ENCODE assay signal across 8 cellular contexts in genomic region chr1:207049974-207050391, GRCh38. TPM values are rescaled to one million over a fixed set of nuclear protein-coding genes. Genes with fewer than 3 reads are reported as not detected.
DNase-seq lines count a peak whose midpoint lies in the region; ATAC-seq and TF ChIP-seq lines count a peak whose summit lies in the region.

No MANE protein-coding gene starts in this region.

- intact Hi-C loops in gastrocnemius medialis (cut with DNase I; ENCODE audit: low total_unique reads): loop anchor here (1.0 to 10.0 kb wide), 5 partner anchors 27 to 545 kb away; partner anchors contain the start of genes CD55 and RASSF5

- no peak overlapping the region; the same call in 1 of the 2 replicates for H3K27ac ChIP-seq in SJCRH30
- H3K27ac ChIP-seq in hepatocyte: peak overlapping the region; percentile 89
- H3K27ac ChIP-seq in gastrocnemius medialis: peak overlapping the region; percentile 93 to 95 (median 94)

- peaks cover 23% of the 10 kb centered on the region for H4K20me1 ChIP-seq in hepatocyte (ENCODE audit: insufficient read depth, poor library complexity, severe bottlenecking)

- peak; percentile 71 for DNase-seq in activated CD8-positive, alpha-beta memory T cell treated with anti-CD3 and anti-CD28 coated beads, Interleukin-2, amount 10 ng/mL, durations not matched to agents 7 days and 5 days
- no peak for DNase-seq in activated CD8-positive, alpha-beta memory T cell treated with anti-CD3 and anti-CD28 coated beads, Interleukin-2, amount 50 U/mL, for 48 hours
- DNase-seq in Jurkat, Clone E6-1 (ENCODE audit: low read depth, low spot score): peak; percentile 68
- DNase-seq in SJCRH30 (peak in 1 of 2 experiments; percentile 28), astrocyte of the hippocampus (ENCODE audit: low read depth, low spot score) (peak; percentile 65), hepatocyte (ENCODE audit: low spot score) (peak; percentile 78), gastrocnemius medialis (peak in 1 of 2 donors; percentile 28)

- CTCF ChIA-PET in activated CD8-positive, alpha-beta memory T cell treated with anti-CD3 and anti-CD28 coated beads, Interleukin-2, amount 10 ng/mL, durations not matched to agents 7 days and 5 days (lab: Charles Lee): interaction anchor here (0.6 to 3.1 kb wide), 21 partner anchors 11 to 471 kb away, joined by 3 to 27 read pairs (median 4); partner anchors contain the start of genes C1orf116 and DYRK3

- H3K36me3 Mint-ChIP-seq in activated CD8-positive, alpha-beta memory T cell treated with anti-CD3 and anti-CD28 coated beads, Interleukin-2, amount 10 ng/mL, durations not matched to agents 7 days and 5 days: peaks cover 27% of the 10 kb centered on the region

- H3K4me3 Mint-ChIP-seq in activated CD8-positive, alpha-beta memory T cell treated with anti-CD3 and anti-CD28 coated beads, Interleukin-2, amount 10 ng/mL, durations not matched to agents 7 days and 5 days: peak overlapping the region; percentile 95

- H3K27me3 ChIP-seq in SJCRH30: no peaks in the 10 kb centered on the region; the same call in 1 of the 2 replicates
- no peaks in the 10 kb centered on the region for H3K27me3 ChIP-seq in hepatocyte
- no peaks in the 10 kb centered on the region for H3K27me3 ChIP-seq in gastrocnemius medialis

- peak; percentile 27 for ATAC-seq in activated CD8-positive, alpha-beta memory T cell treated with anti-CD3 and anti-CD28 coated beads, Interleukin-2, amount 10 ng/mL, durations not matched to agents 7 days and 5 days
- ATAC-seq in gastrocnemius medialis (peak; percentile 21 to 45), GM21529 (IDR thresholded peaks at IDR 0.05; ENCODE audit: unreplicated experiment) (no peak)

- peak overlapping the region; percentile 45 for H2AFZ ChIP-seq in hepatocyte

- H3K27me3 Mint-ChIP-seq in activated CD8-positive, alpha-beta memory T cell treated with anti-CD3 and anti-CD28 coated beads, Interleukin-2, amount 10 ng/mL, durations not matched to agents 7 days and 5 days: peaks cover 3% of the 10 kb centered on the region

- in situ Hi-C loops in gastrocnemius medialis (cut with MboI; ENCODE audit: low sequenced_read_pairs in 4 of 4): loop anchor here in 2 of 4 donors (25.0 kb wide), 2 partner anchors 413 to 737 kb away; partner anchors contain the start of gene DYRK3 (in 1 of the 2)

- TF ChIP-seq CTCF in hepatocyte (IDR thresholded peaks at IDR 0.05; ENCODE audit: poor library complexity) (peak; percentile 78), gastrocnemius medialis (IDR thresholded peaks at IDR 0.05 in 4 of 5, conservative IDR thresholded peaks at IDR 0.05 in 1 of 5) (peak; percentile 71 to 86 (median 81))

- H3K4me2 ChIP-seq in hepatocyte: peak overlapping the region; percentile 82

- no peaks in the 10 kb centered on the region for H3K9me3 Mint-ChIP-seq in activated CD8-positive, alpha-beta memory T cell treated with anti-CD3 and anti-CD28 coated beads, Interleukin-2, amount 10 ng/mL, durations not matched to agents 7 days and 5 days (ENCODE audit: low read depth)

- H3K9me2 ChIP-seq in hepatocyte (replicated peaks; ENCODE audit: insufficient read depth): no peaks in the 10 kb centered on the region

- H3K79me2 ChIP-seq in hepatocyte: peaks cover 53% of the 10 kb centered on the region

- no peak for TF ChIP-seq POLR2A in gastrocnemius medialis (IDR thresholded peaks at IDR 0.05)

- H3K36me3 ChIP-seq in SJCRH30 (no peaks in the 10 kb centered on the region), hepatocyte (replicated peaks; ENCODE audit: insufficient read depth, low read depth) (no peaks in the 10 kb centered on the region), gastrocnemius medialis (peaks cover 0 to 17% of the 10 kb centered on the region in 2 donors)

- H3K9me3 ChIP-seq in SJCRH30 (replicated peaks) (no peaks in the 10 kb centered on the region), hepatocyte (ENCODE audit: low read depth) (no peaks in the 10 kb centered on the region), gastrocnemius medialis (no peaks in the 10 kb centered on the region)

- H3K27ac Mint-ChIP-seq in activated CD8-positive, alpha-beta memory T cell treated with anti-CD3 and anti-CD28 coated beads, Interleukin-2, amount 10 ng/mL, durations not matched to agents 7 days and 5 days: peak overlapping the region; percentile 93

- peaks cover 57% of the 10 kb centered on the region for H3K4me1 Mint-ChIP-seq in activated CD8-positive, alpha-beta memory T cell treated with anti-CD3 and anti-CD28 coated beads, Interleukin-2, amount 10 ng/mL, durations not matched to agents 7 days and 5 days

- H3K4me3 ChIP-seq in Jurkat, Clone E6-1 (ENCODE audit: low read length): peak overlapping the region; percentile 98
- peak overlapping the region; percentile 62 for H3K4me3 ChIP-seq in SJCRH30
- H3K4me3 ChIP-seq in hepatocyte: peak overlapping the region; percentile 72
- peak overlapping the region; percentile 77 to 95 (median 90) for H3K4me3 ChIP-seq in gastrocnemius medialis

- WGBS in hepatocyte (ENCODE audit: low lambda C conversion rate, missing lambda C conversion rate): 2% methylated on average over 6 of the region's 6 CpGs

- H3K4me1 ChIP-seq in SJCRH30 (no peaks in the 10 kb centered on the region), hepatocyte (ENCODE audit: insufficient read depth) (peaks cover 42% of the 10 kb centered on the region), gastrocnemius medialis (peaks cover 41 to 51% of the 10 kb centered on the region in 2 donors)

RNA-seq across cellular contexts. Expression of gene YOD1, which starts 1.0 kb away (rescaled TPM):
- 1 to 10 TPM; 8.7 to 9.7 TPM for total RNA-seq in activated CD8-positive, alpha-beta memory T cell treated with anti-CD3 and anti-CD28 coated beads, Interleukin-2, amount 10 ng/mL, durations not matched to agents 7 days and 5 days
- polyA plus RNA-seq in Jurkat, Clone E6-1 (2012; ENCODE audit: insufficient read depth, insufficient read length): 6.8 TPM
- 3.0 and 3.8 TPM in 2 replicates for total RNA-seq in SJCRH30 (2014; rRNA removed; shearing (Covaris generic))
- 25.7 and 25.8 TPM in 2 replicates for total RNA-seq in hepatocyte
- 4.5 and 5.6 TPM in 2 replicates for polyA plus RNA-seq in hepatocyte
- total RNA-seq in gastrocnemius medialis: 1 to 10 TPM; 3.0 to 6.7 (median 6.2) TPM

RNA-seq across cellular contexts. Expression of gene PFKFB2, which starts 3.1 kb away (rescaled TPM):
- total RNA-seq in activated CD8-positive, alpha-beta memory T cell treated with anti-CD3 and anti-CD28 coated beads, Interleukin-2, amount 10 ng/mL, durations not matched to agents 7 days and 5 days: 1 to 10 TPM; 2.3 TPM
- polyA plus RNA-seq in Jurkat, Clone E6-1 (2012; ENCODE audit: insufficient read depth, insufficient read length): 6.1 TPM
- 0.68 and 1.0 TPM in 2 replicates for total RNA-seq in SJCRH30 (2014; rRNA removed; shearing (Covaris generic))
- total RNA-seq in hepatocyte (19.2 and 23.6 TPM in 2 replicates), gastrocnemius medialis (10 to 100 TPM; 35.5 to 40.3 (median 37.6) TPM)
- polyA plus RNA-seq in hepatocyte: 9.5 and 10.0 TPM in 2 replicates

RNA-seq across cellular contexts. Expression of gene C1orf116, which starts 17.4 kb away (rescaled TPM):
- not detected for total RNA-seq in activated CD8-positive, alpha-beta memory T cell treated with anti-CD3 and anti-CD28 coated beads, Interleukin-2, amount 10 ng/mL, durations not matched to agents 7 days and 5 days
- polyA plus RNA-seq in Jurkat, Clone E6-1 (2012; ENCODE audit: insufficient read depth, insufficient read length): not detected
- not detected in 2 replicates for total RNA-seq in SJCRH30 (2014; rRNA removed; shearing (Covaris generic))
- total RNA-seq in hepatocyte (16.7 and 18.3 TPM in 2 replicates), gastrocnemius medialis (1 to 10 TPM in 1 of 4 donors, under 1 TPM in 3; 0.46 to 1.1 (median 0.65) TPM)
- 15.7 and 18.7 TPM in 2 replicates for polyA plus RNA-seq in hepatocyte

RNA-seq across cellular contexts. Expression of gene C4BPB, which starts 38.7 kb away (rescaled TPM):
- 1 to 10 TPM in 1 of 2 experiments, under 1 TPM in 1; 0.91 to 1.1 TPM for total RNA-seq in activated CD8-positive, alpha-beta memory T cell treated with anti-CD3 and anti-CD28 coated beads, Interleukin-2, amount 10 ng/mL, durations not matched to agents 7 days and 5 days
- not detected for polyA plus RNA-seq in Jurkat, Clone E6-1 (2012; ENCODE audit: insufficient read depth, insufficient read length)
- total RNA-seq in SJCRH30 (2014; rRNA removed; shearing (Covaris generic)): not detected in 2 replicates
- total RNA-seq in hepatocyte (16.0 and 16.8 TPM in 2 replicates), gastrocnemius medialis (under 1 TPM in 2 of 4 donors, not detected in 2; 0.46 to 0.62 TPM)
- polyA plus RNA-seq in hepatocyte: 12.4 and 13.5 TPM in 2 replicates

RNA-seq across cellular contexts. Expression of gene C4BPA, which starts 54.0 kb away (rescaled TPM):
- not detected for total RNA-seq in activated CD8-positive, alpha-beta memory T cell treated with anti-CD3 and anti-CD28 coated beads, Interleukin-2, amount 10 ng/mL, durations not matched to agents 7 days and 5 days
- polyA plus RNA-seq in Jurkat, Clone E6-1 (2012; ENCODE audit: insufficient read depth, insufficient read length): not detected
- total RNA-seq in SJCRH30 (2014; rRNA removed; shearing (Covaris generic)): 0.05 and 0.06 TPM in 2 replicates
- 17.2 and 23.5 TPM in 2 replicates for total RNA-seq in hepatocyte
- polyA plus RNA-seq in hepatocyte: 10.2 and 12.4 TPM in 2 replicates
- 1 to 10 TPM in 1 of 4 donors, under 1 TPM in 1, not detected in 2; 0.81 to 2.8 TPM for total RNA-seq in gastrocnemius medialis
